In the genomic region with DNA sequence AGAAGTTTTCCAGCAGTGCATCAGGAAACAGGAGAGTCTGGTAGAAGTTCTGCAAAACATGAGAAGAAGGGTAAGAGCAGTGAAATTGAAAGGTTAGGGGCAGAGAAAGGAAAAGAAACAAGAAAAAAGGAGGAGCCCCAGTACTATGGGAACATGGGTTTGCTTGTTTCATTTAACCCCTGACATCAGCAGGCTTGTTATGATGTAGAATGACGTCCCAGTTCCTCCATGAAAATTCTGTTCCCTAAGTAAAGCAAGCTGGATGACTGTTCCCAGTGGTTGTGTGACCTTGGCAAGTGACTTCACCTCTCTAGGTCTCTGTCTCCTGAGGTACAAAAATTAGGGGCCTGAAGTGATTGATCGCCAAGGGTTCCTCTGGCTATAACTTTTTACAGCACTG, we compare ENCODE assay signal across 22 cellular contexts.
"Had no signal": no experiment of that assay in that cellular context is flagged by ENCODE, and none has a peak within 500 bp of the region (broad histone marks: within the 10 kb centered on the region; RNA-seq: fewer than 3 reads in every experiment).

No MANE protein-coding gene starts in this region.

- H3K4me1 ChIP-seq: colonic mucosa had no signal

- H3K9me3 ChIP-seq: colonic mucosa, gastroesophageal sphincter, heart right ventricle, lower lobe of right lung, thoracic aorta had no signal

- H3K36me3 ChIP-seq: colonic mucosa, gastroesophageal sphincter, heart right ventricle, lower lobe of right lung, thoracic aorta had no signal

- DNase-seq: activated CD4-positive, alpha-beta T cell treated with anti-CD3 and anti-CD28 coated beads for 4 hours; activated CD8-positive, alpha-beta memory T cell treated with anti-CD3 and anti-CD28 coated beads, Interleukin-2, amount 50 U/mL, for 4 hours; activated CD8-positive, alpha-beta T cell treated with anti-CD3 and anti-CD28 coated beads, Interleukin-2, amount 10 ng/mL, durations not matched to agents 7 days and 5 days; activated effector memory CD4-positive, alpha-beta T cell treated with anti-CD3 and anti-CD28 coated beads, Interleukin-2, amount 50 U/mL, for 16 hours; activated T-cell treated with anti-CD3 and anti-CD28 coated beads, Interleukin-2, amount 50 U/mL, for 48 hours; amniotic stem cell; central memory CD4-positive, alpha-beta T cell; colonic mucosa; effector memory CD4-positive, alpha-beta T cell; heart right ventricle; lower lobe of right lung; naive thymus-derived CD4-positive, alpha-beta T cell; retina; stimulated activated CD4-positive, alpha-beta T cell treated with anti-CD3 and anti-CD28 coated beads, Interleukin-15, amount 100 ng/mL, for 24 hours; stimulated activated CD4-positive, alpha-beta T cell treated with anti-CD3 and anti-CD28 coated beads, Interleukin-4, amount 100 ng/mL, for 1 hour; T-helper 17 cell had no signal

- ATAC-seq: activated CD8-positive, alpha-beta T cell treated with anti-CD3 and anti-CD28 coated beads, Interleukin-2, amount 10 ng/mL, durations not matched to agents 7 days and 5 days; gastroesophageal sphincter; naive thymus-derived CD4-positive, alpha-beta T cell; T-helper 17 cell had no signal

- H3K27me3 Mint-ChIP-seq: activated naive CD4-positive, alpha-beta T cell treated with anti-CD3 and anti-CD28 coated beads, Interleukin-2, amount 50 U/mL, for 24 hours; naive thymus-derived CD4-positive, alpha-beta T cell; stimulated activated naive CD8-positive, alpha-beta T cell treated with anti-CD3 and anti-CD28 coated beads, Interleukin-15, Interleukin-2, amounts not matched to agents 100 ng/mL and 50 ng/mL, for 24 hours; T-helper 17 cell had no signal

- H3K27ac ChIP-seq: colonic mucosa, epithelial cell of prostate, gastroesophageal sphincter, thoracic aorta had no signal

- H3K4me3 Mint-ChIP-seq: activated CD8-positive, alpha-beta T cell treated with anti-CD3 and anti-CD28 coated beads, Interleukin-2, amount 10 ng/mL, durations not matched to agents 7 days and 5 days; activated naive CD4-positive, alpha-beta T cell treated with anti-CD3 and anti-CD28 coated beads, Interleukin-2, amount 50 U/mL, for 24 hours; naive thymus-derived CD4-positive, alpha-beta T cell; stimulated activated naive CD8-positive, alpha-beta T cell treated with anti-CD3 and anti-CD28 coated beads, Interleukin-15, Interleukin-2, amounts not matched to agents 100 ng/mL and 50 ng/mL, for 24 hours; T-helper 17 cell had no signal

- H3K4me3 ChIP-seq: colonic mucosa, gastroesophageal sphincter, heart right ventricle, lower lobe of right lung, skin epidermis, thoracic aorta had no signal

- H3K27me3 ChIP-seq: colonic mucosa, gastroesophageal sphincter, heart right ventricle had no signal

- H3K27ac Mint-ChIP-seq: activated CD8-positive, alpha-beta T cell treated with anti-CD3 and anti-CD28 coated beads, Interleukin-2, amount 10 ng/mL, durations not matched to agents 7 days and 5 days; activated naive CD4-positive, alpha-beta T cell treated with anti-CD3 and anti-CD28 coated beads, Interleukin-2, amount 50 U/mL, for 24 hours; stimulated activated naive CD8-positive, alpha-beta T cell treated with anti-CD3 and anti-CD28 coated beads, Interleukin-15, Interleukin-2, amounts not matched to agents 100 ng/mL and 50 ng/mL, for 24 hours; T-helper 17 cell had no signal

- H3K9me3 Mint-ChIP-seq: activated naive CD4-positive, alpha-beta T cell treated with anti-CD3 and anti-CD28 coated beads, Interleukin-2, amount 50 U/mL, for 24 hours; naive thymus-derived CD4-positive, alpha-beta T cell; stimulated activated naive CD8-positive, alpha-beta T cell treated with anti-CD3 and anti-CD28 coated beads, Interleukin-15, Interleukin-2, amounts not matched to agents 100 ng/mL and 50 ng/mL, for 24 hours had no signal
